ENCODE assay signal across 18 cellular contexts in the genomic region with DNA sequence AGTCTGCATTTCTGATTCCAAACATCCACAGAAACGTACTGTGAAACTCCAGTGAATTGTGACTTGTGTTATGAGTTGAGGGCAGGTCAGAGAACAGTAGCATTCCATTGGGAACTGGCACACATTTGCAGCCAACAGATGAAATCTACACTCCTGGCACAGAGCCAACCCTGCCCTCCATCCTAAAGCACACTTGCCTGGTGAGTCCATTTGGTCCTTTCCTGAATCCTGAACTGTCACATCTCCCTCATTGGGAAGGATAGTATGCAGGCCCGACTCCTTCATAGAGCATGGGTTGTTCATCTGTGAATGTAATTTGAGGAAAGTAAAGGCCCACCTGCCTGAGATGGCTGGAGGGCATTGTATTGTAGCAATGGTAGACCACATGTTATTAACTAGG.
DNase-seq lines count a peak whose midpoint lies in the region; ATAC-seq, FAIRE-seq and TF ChIP-seq lines count a peak whose summit lies in the region.
"Had no signal": no experiment of that assay in that cellular context is flagged by ENCODE, and none has a peak within 500 bp of the region (broad histone marks: within the 10 kb centered on the region; RNA-seq: fewer than 3 reads in every experiment).

No MANE protein-coding gene starts in this region.

- intact Hi-C loops in activated CD4-positive, alpha-beta T cell treated with anti-CD3 and anti-CD28 coated beads, Interleukin-2, amount 10 ng/mL, durations not matched to agents 24 days and 14 days (cut with micrococcal nuclease) = no loop called here

- no peak for FAIRE-seq in H1 (lab: Jason Lieb, UNC)
- FAIRE-seq: HTR-8/SVneo, kidney had no signal

- H3K18ac ChIP-seq in H1 (ENCODE audit: extremely low read depth, low read length) = no peak overlapping the region

- no peak for ATAC-seq in HG02610 (IDR thresholded peaks at IDR 0.05; ENCODE audit: unreplicated experiment)
- ATAC-seq: naive thymus-derived CD4-positive, alpha-beta T cell; T-cell had no signal

- H3K4me3 Mint-ChIP-seq in neural progenitor cell = no peak overlapping the region
- no peak overlapping the region for H3K4me3 Mint-ChIP-seq in activated CD4-positive, alpha-beta T cell treated with anti-CD3 and anti-CD28 coated beads, Interleukin-2, amount 10 ng/mL, durations not matched to agents 24 days and 14 days
- H3K4me3 Mint-ChIP-seq: central memory CD8-positive, alpha-beta T cell; endodermal cell; naive thymus-derived CD4-positive, alpha-beta T cell; T-cell had no signal

- H3K9me3 Mint-ChIP-seq in neural progenitor cell = no peaks in the 10 kb centered on the region
- H3K9me3 Mint-ChIP-seq in activated CD4-positive, alpha-beta T cell treated with anti-CD3 and anti-CD28 coated beads, Interleukin-2, amount 10 ng/mL, durations not matched to agents 24 days and 14 days = no peaks in the 10 kb centered on the region
- H3K9me3 Mint-ChIP-seq: central memory CD8-positive, alpha-beta T cell; endodermal cell; T-cell had no signal

- no peaks in the 10 kb centered on the region for H3K79me1 ChIP-seq in H1 (ENCODE audit: low read depth, low read length)

- H3K27ac Mint-ChIP-seq in neural progenitor cell = no peak overlapping the region
- no peak overlapping the region for H3K27ac Mint-ChIP-seq in activated CD4-positive, alpha-beta T cell treated with anti-CD3 and anti-CD28 coated beads, Interleukin-2, amount 10 ng/mL, durations not matched to agents 24 days and 14 days
- H3K27ac Mint-ChIP-seq: endodermal cell; naive thymus-derived CD4-positive, alpha-beta T cell; T-cell had no signal

- no peak overlapping the region for H2BK15ac ChIP-seq in H1 (ENCODE audit: low read length)

- no peaks in the 10 kb centered on the region for H3K9me3 ChIP-seq in H1 (ENCODE audit: insufficient read depth in 2 of 2, low read depth in 1 of 2, low read length in 1 of 2)
- no peaks in the 10 kb centered on the region for H3K9me3 ChIP-seq in neural progenitor cell (ENCODE audit: low read depth)
- H3K9me3 ChIP-seq: spleen had no signal

- H3K27me3 ChIP-seq in ACC112 (ENCODE audit: insufficient read depth, low read length) (no peaks in the 10 kb centered on the region), H1 (replicated peaks in 1 of 4; ENCODE audit: control insufficient read depth in 3 of 4, extremely low read depth in 1 of 4, insufficient read depth in 3 of 4, low read length in 3 of 4) (no peaks in the 10 kb centered on the region), neural progenitor cell (no peaks in the 10 kb centered on the region)
- H3K27me3 ChIP-seq: spleen had no signal

- H3K36me3 ChIP-seq in ACC112 (ENCODE audit: insufficient read depth, low read length) = no peaks in the 10 kb centered on the region
- no peaks in the 10 kb centered on the region for H3K36me3 ChIP-seq in H1 (ENCODE audit: control insufficient read depth in 2 of 4, insufficient read depth in 4 of 4, low read length in 3 of 4)
- H3K36me3 ChIP-seq in neural progenitor cell = no peaks in the 10 kb centered on the region
- H3K36me3 ChIP-seq: spleen had no signal

- H3K23me2 ChIP-seq in H1 (ENCODE audit: low read depth, low read length) = no peaks in the 10 kb centered on the region

- H2BK5ac ChIP-seq in H1 (ENCODE audit: low read depth, low read length) = no peak overlapping the region

- H3K4me2 ChIP-seq in H1 (ENCODE audit: insufficient read depth in 1 of 2, low read depth in 2 of 2, low read length in 2 of 2) (no peak overlapping the region), neural progenitor cell (no peak overlapping the region)

- H3K14ac ChIP-seq in H1 (ENCODE audit: insufficient read length) = no peak overlapping the region

- no peaks in the 10 kb centered on the region for H4K20me1 ChIP-seq in H1 (replicated peaks in 1 of 2; ENCODE audit: control insufficient read depth in 1 of 2, insufficient read depth in 2 of 2, low read length in 2 of 2)
- no peaks in the 10 kb centered on the region for H4K20me1 ChIP-seq in neural progenitor cell (ENCODE audit: low read depth)

- no peak overlapping the region for H4K91ac ChIP-seq in H1 (replicated peaks; ENCODE audit: insufficient read length, low read length)

- H3F3A ChIP-seq in neural progenitor cell (ENCODE audit: low read depth) = no peaks in the 10 kb centered on the region

- CTCF ChIA-PET in H1 (lab: Charles Lee; ENCODE audit: partially characterized antibody) = interaction anchor here (0.7 kb wide), 1 partner anchor 16 kb away, joined by 3 read pairs; no protein-coding TSS in a partner anchor

- no peaks in the 10 kb centered on the region for H3K36me3 Mint-ChIP-seq in neural progenitor cell
- no peaks in the 10 kb centered on the region for H3K36me3 Mint-ChIP-seq in activated CD4-positive, alpha-beta T cell treated with anti-CD3 and anti-CD28 coated beads, Interleukin-2, amount 10 ng/mL, durations not matched to agents 24 days and 14 days (ENCODE audit: low read depth)
- H3K36me3 Mint-ChIP-seq: naive thymus-derived CD4-positive, alpha-beta T cell; T-cell had no signal

- H4K8ac ChIP-seq in H1 (ENCODE audit: extremely low read depth, insufficient read depth, low read length) = no peak overlapping the region

- H3K4me1 ChIP-seq in ACC112 (ENCODE audit: control insufficient read depth, insufficient read depth, low read length, unreplicated experiment) (peaks cover 29% of the 10 kb centered on the region), H1 (replicated peaks in 1 of 4; ENCODE audit: control insufficient read depth in 3 of 4, insufficient read depth in 4 of 4, low read length in 3 of 4) (no peaks in the 10 kb centered on the region), neural progenitor cell (no peaks in the 10 kb centered on the region)

- no peak for TF ChIP-seq EP300 in H1 (IDR thresholded peaks at IDR 0.05; ENCODE audit: borderline replicate concordance in 1 of 2, low read depth in 2 of 2, low read length in 2 of 2)

- H3K9ac ChIP-seq in H1 (replicated peaks in 1 of 4; ENCODE audit: extremely low read depth in 1 of 4, low read depth in 3 of 4, low read length in 3 of 4) (no peak overlapping the region), neural progenitor cell (no peak overlapping the region)

- POLR2A ChIA-PET in H1 (lab: Charles Lee; ENCODE audit: partially characterized antibody) = no interaction called here

- H2AFZ ChIP-seq in ACC112 (ENCODE audit: low read length, unreplicated experiment) (peak overlapping the region; percentile 23), H1 (ENCODE audit: low read length) (peak overlapping the region; percentile 5; the same call in 1 of the 2 replicates), neural progenitor cell (replicated peaks) (no peak overlapping the region)

- H3K27me3 Mint-ChIP-seq in neural progenitor cell (ENCODE audit: insufficient read depth, low read depth) = no peaks in the 10 kb centered on the region
- H3K27me3 Mint-ChIP-seq in activated CD4-positive, alpha-beta T cell treated with anti-CD3 and anti-CD28 coated beads, Interleukin-2, amount 10 ng/mL, durations not matched to agents 24 days and 14 days = peaks cover 5% of the 10 kb centered on the region

- H4K5ac ChIP-seq in H1 (ENCODE audit: insufficient read length, low read depth, low read length) = no peak overlapping the region

- TF ChIP-seq POLR2A in H1 (IDR thresholded peaks at IDR 0.05; ENCODE audit: control extremely low read depth in 1 of 2, low read depth in 2 of 2, low read length in 2 of 2) = no peak

- H3K4ac ChIP-seq in H1 (replicated peaks; ENCODE audit: insufficient read length, low read depth, low read length) = no peak overlapping the region

- no peak overlapping the region for H3K56ac ChIP-seq in H1 (replicated peaks; ENCODE audit: insufficient read length, low read depth, low read length)

- no peak overlapping the region for H2AK5ac ChIP-seq in H1 (ENCODE audit: low read depth, low read length)

- no peak overlapping the region for H2BK120ac ChIP-seq in H1 (replicated peaks; ENCODE audit: low read depth, low read length)

- TF ChIP-seq CTCF in H1 (IDR thresholded peaks at IDR 0.05; ENCODE audit: control extremely low read depth in 1 of 3, insufficient read depth in 1 of 3, low read depth in 1 of 3, low read length in 3 of 3) (no peak), neural progenitor cell (IDR thresholded peaks at IDR 0.05) (no peak)

- WGBS in H1 (ENCODE audit: extremely low coverage in 1 of 2, insufficient coverage in 1 of 2, insufficient read length in 1 of 2, insufficient replicate concordance in 2 of 2, low coverage in 1 of 2, low lambda C conversion rate in 2 of 2, missing lambda C conversion rate in 1 of 2), 2 experiments = 85% methylated on average over 2 of the region's 2 CpGs; no CpG with 5 or more reads in 1 of the 2 experiments

- DNase-seq in Daoy (ENCODE audit: low read depth) (peak; percentile 44), NCI-H69 (lab: John Stamatoyannopoulos, UW) (peak; percentile 30), H1 (ENCODE audit: low read depth in 1 of 2, low spot score in 2 of 2) (no peak), neural progenitor cell (ENCODE audit: low spot score) (no peak), DMS79 treated with DMSO at 0.1 percent for 48 hours (lab: John Stamatoyannopoulos, UW) (no peak)
- no peak for DNase-seq in activated CD4-positive, alpha-beta T cell treated with anti-CD3 and anti-CD28 coated beads, Interleukin-2, amount 10 ng/mL, durations not matched to agents 24 days and 14 days
- DNase-seq: AML-193; endodermal cell; kidney; naive thymus-derived CD4-positive, alpha-beta T cell; NCI-H1930; RPMI8226; spleen; T-cell had no signal

- no peak overlapping the region for H3K23ac ChIP-seq in H1 (ENCODE audit: insufficient read length)

- no peaks in the 10 kb centered on the region for H3K79me2 ChIP-seq in ACC112 (ENCODE audit: control insufficient read depth, insufficient read depth, low read length, unreplicated experiment)
- no peaks in the 10 kb centered on the region for H3K79me2 ChIP-seq in H1 (ENCODE audit: control insufficient read depth in 1 of 2, insufficient read depth in 2 of 2, low read length in 2 of 2)
- no peaks in the 10 kb centered on the region for H3K79me2 ChIP-seq in neural progenitor cell (ENCODE audit: low read depth)

- H3K4me3 ChIP-seq in ACC112 (ENCODE audit: low read depth, low read length) (no peak overlapping the region), H1 (ENCODE audit: extremely low read depth in 1 of 4, insufficient read depth in 2 of 4, low read depth in 3 of 4, low read length in 4 of 4) (no peak overlapping the region), neural progenitor cell (no peak overlapping the region)
- H3K4me3 ChIP-seq: spleen had no signal

- H3K27ac ChIP-seq in ACC112 (ENCODE audit: low read depth, low read length) (peak overlapping the region; percentile 71; the same call in 1 of the 2 replicates), H1 (ENCODE audit: low read depth, low read length) (no peak overlapping the region), neural progenitor cell (no peak overlapping the region)

- H3K4me1 Mint-ChIP-seq in neural progenitor cell = peaks cover 4% of the 10 kb centered on the region
- peaks cover 2% of the 10 kb centered on the region for H3K4me1 Mint-ChIP-seq in activated CD4-positive, alpha-beta T cell treated with anti-CD3 and anti-CD28 coated beads, Interleukin-2, amount 10 ng/mL, durations not matched to agents 24 days and 14 days
- H3K4me1 Mint-ChIP-seq: central memory CD8-positive, alpha-beta T cell; endodermal cell had no signal

- H2BK20ac ChIP-seq in H1 (ENCODE audit: low read length) = no peak overlapping the region

- no peak overlapping the region for H2BK12ac ChIP-seq in H1 (ENCODE audit: low read depth, low read length)

- TF ChIP-seq RAD21 in H1 (IDR thresholded peaks at IDR 0.05 in 1 of 2, conservative IDR thresholded peaks at IDR 0.05 in 1 of 2; ENCODE audit: low read depth in 2 of 2, low read length in 2 of 2) = no peak

Comparison
In these comparisons a context has a peak if more than half of its experiments do, and no peak if none do; other contexts are left out.
1. DNase-seq: peak in Daoy (single experiment) and NCI-H69 (single experiment); none in H1 (0 of 2), neural progenitor cell (single experiment), activated CD4-positive, alpha-beta T cell treated with anti-CD3 and anti-CD28 coated beads, Interleukin-2, amount 10 ng/mL, durations not matched to agents 24 days and 14 days (single experiment) and DMS79 treated with DMSO at 0.1 percent for 48 hours (single experiment).